In genomic region chr6:137218473-137218916, GRCh38 we compare ENCODE assay signal across 8 cellular contexts. TPM values are rescaled to one million over a fixed set of nuclear protein-coding genes. Genes with fewer than 3 reads are reported as not detected.
DNase-seq lines count a peak whose midpoint lies in the region; ATAC-seq and TF ChIP-seq lines count a peak whose summit lies in the region.

No MANE protein-coding gene starts in this region.

- TF ChIP-seq CTCF in WTC11 (IDR thresholded peaks at IDR 0.05): no peak

- H3K4me1 ChIP-seq in GM23248 (ENCODE audit: insufficient read depth) (peaks cover 46% of the 10 kb centered on the region), mesenchymal stem cell (ENCODE audit: control insufficient read depth, insufficient read depth, low read depth, low read length) (peaks cover 6% of the 10 kb centered on the region)

- H3K79me1 ChIP-seq in mesenchymal stem cell (replicated peaks; ENCODE audit: low read length, poor library complexity, severe bottlenecking): peaks cover 9% of the 10 kb centered on the region

- no peak overlapping the region for H4K91ac ChIP-seq in mesenchymal stem cell (ENCODE audit: low read length)

- H3K27ac Mint-ChIP-seq in WTC11: peak overlapping the region; percentile 96
- peak overlapping the region; percentile 97 to 98 for H3K27ac Mint-ChIP-seq in effector memory CD8-positive, alpha-beta T cell

- H3K27me3 ChIP-seq in GM23248 (replicated peaks; ENCODE audit: insufficient read depth): no peaks in the 10 kb centered on the region
- H3K27me3 ChIP-seq in mesenchymal stem cell (ENCODE audit: control insufficient read depth in 1 of 2, insufficient read depth in 1 of 2, low read length in 2 of 2): no peaks in the 10 kb centered on the region

- H3K9me2 ChIP-seq in GM23248 (ENCODE audit: insufficient read depth): no peaks in the 10 kb centered on the region

- peak overlapping the region in 1 of 2 experiments; percentile 35 for H3K23ac ChIP-seq in mesenchymal stem cell (ENCODE audit: low read length in 2 of 2)

- no peak overlapping the region for H2BK12ac ChIP-seq in mesenchymal stem cell (ENCODE audit: low read length in 2 of 2)

- H2BK120ac ChIP-seq in mesenchymal stem cell (ENCODE audit: low read depth, low read length): no peak overlapping the region

- H3K9me3 ChIP-seq in GM23248 (ENCODE audit: low read depth) (no peaks in the 10 kb centered on the region), mesenchymal stem cell (ENCODE audit: control insufficient read depth, low read length) (no peaks in the 10 kb centered on the region)

- no peak overlapping the region for H4K8ac ChIP-seq in mesenchymal stem cell (ENCODE audit: low read length)

- H3K36me3 Mint-ChIP-seq in WTC11: 0 out of 2 replicates have a peak, but pooled peaks cover under 1% of the 10 kb centered on the region
- peaks cover 17% of the 10 kb centered on the region for H3K36me3 Mint-ChIP-seq in effector memory CD8-positive, alpha-beta T cell (ENCODE audit: insufficient read depth)

- H3K27ac ChIP-seq in GM23248 (peak overlapping the region; percentile 94), mesenchymal stem cell (ENCODE audit: low read length, poor library complexity, severe bottlenecking) (no peak overlapping the region), substantia nigra (ENCODE audit: low read depth, low read length, poor library complexity, severe bottlenecking) (peak overlapping the region; percentile 94)

- H3K4me2 ChIP-seq in GM23248 (ENCODE audit: unreplicated experiment) (peak overlapping the region; percentile 98), mesenchymal stem cell (ENCODE audit: low read length, poor library complexity, severe bottlenecking) (peak overlapping the region; percentile 83)

- peak overlapping the region in 1 of 2 experiments; percentile 100 for H3K18ac ChIP-seq in mesenchymal stem cell (ENCODE audit: low read depth in 1 of 2, low read length in 2 of 2)

- H2BK15ac ChIP-seq in mesenchymal stem cell (ENCODE audit: low read depth, poor library complexity, severe bottlenecking): no peak overlapping the region

- H3K27me3 Mint-ChIP-seq in WTC11 (ENCODE audit: low read depth): no peaks in the 10 kb centered on the region
- H3K27me3 Mint-ChIP-seq in effector memory CD8-positive, alpha-beta T cell: no peaks in the 10 kb centered on the region

- H3K9ac ChIP-seq in GM23248 (peak overlapping the region; percentile 97), mesenchymal stem cell (ENCODE audit: low read length) (peak overlapping the region; percentile 94)

- DNase-seq in GM04504 (ENCODE audit: low read depth) (peak; percentile 52), GM23248 (peak; percentile 90), M059J (ENCODE audit: low read depth) (peak; percentile 97), WTC11 (ENCODE audit: low spot score) (no peak), mesenchymal stem cell (peak; percentile 92), substantia nigra (lab: John Stamatoyannopoulos, UW) (peak in 10 of 49 donors; percentile 19 to 54 (median 28)), KG1 (lab: John Stamatoyannopoulos, UW) (no peak)
- peak; percentile 45 to 57 (median 51) for DNase-seq in effector memory CD8-positive, alpha-beta T cell

- 0 to 2% methylated on average over 13 of the region's 13 CpGs for WGBS in GM23248 (ENCODE audit: low coverage in 1 of 2, low lambda C conversion rate in 2 of 2, missing lambda C conversion rate in 2 of 2), 2 experiments
- WGBS in mesenchymal stem cell: 2% methylated on average over 11 of the region's 13 CpGs

- H3K79me2 ChIP-seq in GM23248 (ENCODE audit: insufficient read depth): peaks cover 56% of the 10 kb centered on the region

- H3K4me1 Mint-ChIP-seq in WTC11: peaks cover 35% of the 10 kb centered on the region
- peaks cover 44 to 62% of the 10 kb centered on the region in 2 donors for H3K4me1 Mint-ChIP-seq in effector memory CD8-positive, alpha-beta T cell (ENCODE audit: low read depth in 2 of 2)

- no peaks in the 10 kb centered on the region for H4K20me1 ChIP-seq in GM23248 (ENCODE audit: insufficient read depth)

- in situ Hi-C loops in GM23248 (cut with MboI): no loop called here

- ATAC-seq in WTC11: no peak
- peak; percentile 74 for ATAC-seq in effector memory CD8-positive, alpha-beta T cell (replicated peaks)

- H2BK5ac ChIP-seq in mesenchymal stem cell (ENCODE audit: low read depth, low read length, poor library complexity, severe bottlenecking): no peak overlapping the region

- H3K4me3 ChIP-seq in GM23248 (peak overlapping the region; percentile 85), mesenchymal stem cell (ENCODE audit: insufficient read depth in 1 of 2, low read depth in 1 of 2, low read length in 2 of 2) (peak overlapping the region; percentile 84 to 93)

- CTCF ChIA-PET in WTC11 (lab: Charles Lee): interaction anchor here (1.2 kb wide), 1 partner anchor 135 kb away, joined by 3 read pairs; no protein-coding TSS in a partner anchor

- POLR2A ChIA-PET in WTC11 (lab: Charles Lee): no interaction called here

- H3F3A ChIP-seq in GM23248 (ENCODE audit: insufficient read depth): peaks cover 35% of the 10 kb centered on the region

- H3K4ac ChIP-seq in mesenchymal stem cell (ENCODE audit: low read depth in 1 of 2, low read length in 2 of 2): no peak overlapping the region

- H3K9me3 Mint-ChIP-seq in WTC11: no peaks in the 10 kb centered on the region; the same call in 1 of the 2 replicates
- no peaks in the 10 kb centered on the region for H3K9me3 Mint-ChIP-seq in effector memory CD8-positive, alpha-beta T cell

- H3K14ac ChIP-seq in mesenchymal stem cell (ENCODE audit: low read length in 2 of 2): peak overlapping the region in 1 of 2 experiments; percentile 51

- H3K4me3 Mint-ChIP-seq in WTC11: peak overlapping the region; percentile 95
- H3K4me3 Mint-ChIP-seq in effector memory CD8-positive, alpha-beta T cell: peak overlapping the region; percentile 96 to 97

- H2AK5ac ChIP-seq in mesenchymal stem cell (ENCODE audit: low read length, severe bottlenecking): no peak overlapping the region

- H2AFZ ChIP-seq in GM23248: peak overlapping the region; percentile 93
- peak overlapping the region; percentile 100 for H2AFZ ChIP-seq in mesenchymal stem cell (ENCODE audit: low read depth, low read length)

- H3K36me3 ChIP-seq in GM23248 (ENCODE audit: low read depth) (no peaks in the 10 kb centered on the region), mesenchymal stem cell (ENCODE audit: control insufficient read depth in 1 of 2, insufficient read depth in 2 of 2, low read depth in 1 of 2, low read length in 2 of 2) (peaks cover 0 to 2% of the 10 kb centered on the region in 2 experiments)

TF ChIP-seq in WTC11, 78 proteins besides CTCF, POLR2A, EP300 and RAD21 (continues in another document):
- TF ChIP-seq, protein P1, sequence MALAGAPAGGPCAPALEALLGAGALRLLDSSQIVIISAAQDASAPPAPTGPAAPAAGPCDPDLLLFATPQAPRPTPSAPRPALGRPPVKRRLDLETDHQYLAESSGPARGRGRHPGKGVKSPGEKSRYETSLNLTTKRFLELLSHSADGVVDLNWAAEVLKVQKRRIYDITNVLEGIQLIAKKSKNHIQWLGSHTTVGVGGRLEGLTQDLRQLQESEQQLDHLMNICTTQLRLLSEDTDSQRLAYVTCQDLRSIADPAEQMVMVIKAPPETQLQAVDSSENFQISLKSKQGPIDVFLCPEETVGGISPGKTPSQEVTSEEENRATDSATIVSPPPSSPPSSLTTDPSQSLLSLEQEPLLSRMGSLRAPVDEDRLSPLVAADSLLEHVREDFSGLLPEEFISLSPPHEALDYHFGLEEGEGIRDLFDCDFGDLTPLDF (CRISPR knock-in tag; IDR thresholded peaks at IDR 0.05): no peak
- TF ChIP-seq ZMAT4 (CRISPR knock-in tag; IDR thresholded peaks at IDR 0.05) (no peak), ZNF317 (CRISPR knock-in tag; IDR thresholded peaks at IDR 0.05; ENCODE audit: borderline replicate concordance, low read depth) (no peak), OVOL2 (CRISPR knock-in tag; IDR thresholded peaks at IDR 0.05; ENCODE audit: borderline replicate concordance) (no peak), FOXK1 (CRISPR knock-in tag; IDR thresholded peaks at IDR 0.05) (no peak), CBFB (CRISPR knock-in tag; IDR thresholded peaks at IDR 0.05; ENCODE audit: low read depth) (no peak), HMGA2 (CRISPR knock-in tag; IDR thresholded peaks at IDR 0.05) (no peak), PREB (CRISPR knock-in tag; IDR thresholded peaks at IDR 0.05; ENCODE audit: borderline replicate concordance) (no peak), ESRRA (CRISPR knock-in tag; IDR thresholded peaks at IDR 0.05; ENCODE audit: borderline replicate concordance) (no peak)

RNA-seq across cellular contexts. Expression of gene IFNGR1, which starts 0.7 kb away (rescaled TPM):
- total RNA-seq in GM23248 (2014; rRNA removed; shearing (Covaris generic)): 57.0 and 58.8 TPM in 2 replicates
- 61.6 and 65.3 TPM in 2 replicates for polyA plus RNA-seq in GM23248 (2016; fragmentation: Nextera tagmentation; extraction: Ambion mirVana)
- total RNA-seq in M059J (2014; rRNA removed; shearing (Covaris generic)): 74.9 and 87.3 TPM in 2 replicates
- 15.7 to 17.6 TPM (median 17.5 TPM) in 3 replicates for total RNA-seq in WTC11 (2021)
- 41.2 TPM for polyA plus RNA-seq in mesenchymal stem cell (2013, experiment 1 of 2)
- polyA plus RNA-seq in mesenchymal stem cell (2013, experiment 2 of 2): 43.6 TPM

RNA-seq across cellular contexts. Expression of gene IL22RA2, which starts 45.1 kb away (rescaled TPM):
- total RNA-seq in GM23248 (2014; rRNA removed; shearing (Covaris generic)): not detected in 2 replicates
- not detected in 2 replicates for polyA plus RNA-seq in GM23248 (2016; fragmentation: Nextera tagmentation; extraction: Ambion mirVana)
- total RNA-seq in M059J (2014; rRNA removed; shearing (Covaris generic)): not detected in 2 replicates
- total RNA-seq in WTC11 (2021): not detected in 3 replicates
- not detected for polyA plus RNA-seq in mesenchymal stem cell (2013, experiment 1 of 2)
- not detected for polyA plus RNA-seq in mesenchymal stem cell (2013, experiment 2 of 2)

Comparison
In these comparisons a context has a peak if more than half of its experiments do, and no peak if none do; other contexts are left out.
1. DNase-seq: peak in GM04504 (single experiment), GM23248 (single experiment), M059J (single experiment), effector memory CD8-positive, alpha-beta T cell (3 of 3) and mesenchymal stem cell (single experiment); none in WTC11 (single experiment) and KG1 (single experiment).